In the genomic region with DNA sequence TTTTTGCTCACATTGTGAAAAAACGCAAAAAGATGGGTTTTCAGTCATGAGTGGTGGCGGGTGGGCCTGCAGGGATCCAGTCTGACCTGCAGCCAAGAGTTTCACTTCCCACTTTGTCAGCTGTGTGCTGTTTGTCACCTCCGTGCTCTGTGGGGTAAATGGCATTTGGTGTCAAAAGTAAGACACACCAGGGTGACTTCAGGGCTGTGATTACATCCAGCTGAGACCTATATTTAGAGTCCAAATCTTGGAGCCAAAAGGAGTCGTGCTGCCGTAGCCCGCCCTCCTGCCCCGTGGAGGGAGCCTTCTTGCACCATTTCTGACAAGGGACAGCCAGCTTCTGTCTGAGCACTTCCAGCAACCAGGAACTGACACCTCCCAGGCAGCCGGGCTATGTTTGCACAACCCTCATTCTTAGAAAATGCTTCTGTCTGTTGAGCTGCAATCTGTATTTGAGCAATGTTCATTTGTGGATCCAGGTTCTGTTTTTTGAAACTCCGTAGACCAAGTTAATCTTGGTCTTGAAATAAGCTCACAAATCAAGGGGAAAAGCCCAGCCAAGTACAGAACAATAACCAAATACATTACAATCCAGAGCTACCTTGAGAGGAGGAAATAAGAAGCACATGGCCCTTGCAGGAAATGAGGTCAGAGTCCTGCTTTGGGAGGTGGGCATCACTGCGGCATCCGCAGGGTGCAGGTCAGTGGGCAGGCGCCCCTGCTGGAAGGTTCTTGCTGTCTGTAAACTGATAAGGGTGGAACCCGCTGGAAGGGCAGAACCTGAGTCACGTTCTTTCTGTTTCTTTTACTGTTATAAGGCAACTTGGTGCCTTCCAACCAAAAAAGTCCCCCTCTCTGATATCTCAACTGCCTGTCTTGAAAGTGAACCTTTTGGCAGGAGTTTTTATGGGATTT, we compare ENCODE assay signal across 1 cellular context.
TF ChIP-seq lines count a peak whose summit lies in the region.

No MANE protein-coding gene starts in this region.

TF ChIP-seq in GM12878, 131 proteins besides CTCF, POLR2A, EP300 and RAD21 (continued from another document and continues in another):
- peak; percentile 96 for TF ChIP-seq IRF4 (IDR thresholded peaks at IDR 0.05; ENCODE audit: low read depth, low read length)
- peak; percentile 97 for TF ChIP-seq IKZF1 (conservative IDR thresholded peaks at IDR 0.05)
- peak; percentile 99 for TF ChIP-seq TCF12 (IDR thresholded peaks at IDR 0.05; ENCODE audit: low read depth, low read length)
- TF ChIP-seq RAD51 (IDR thresholded peaks at IDR 0.05): peak; percentile 52; the same call in 1 of the 2 replicates
- TF ChIP-seq MYB (IDR thresholded peaks at IDR 0.05; ENCODE audit: borderline replicate concordance, low read depth, low read length): peak; percentile 95
- TF ChIP-seq MYC (IDR thresholded peaks at IDR 0.05; ENCODE audit: insufficient read depth, insufficient read length, insufficient replicate concordance, low read length, severe bottlenecking): peak; percentile 30
- peak; percentile 87; the same call in 1 of the 2 replicates for TF ChIP-seq MTA2 (IDR thresholded peaks at IDR 0.05; ENCODE audit: low read depth)
- peak; percentile 49; the same call in 1 of the 2 replicates for TF ChIP-seq CREB1 (IDR thresholded peaks at IDR 0.05; ENCODE audit: low read depth)
- TF ChIP-seq MTA3 (IDR thresholded peaks at IDR 0.05; ENCODE audit: borderline replicate concordance, low read length): 0 out of 2 replicates have a peak, but pooled peaks have one; percentile 1
- TF ChIP-seq NBN (IDR thresholded peaks at IDR 0.05): peak; percentile 89
- peak; percentile 81 for TF ChIP-seq RUNX3 (IDR thresholded peaks at IDR 0.05; ENCODE audit: low read length)
- TF ChIP-seq SP1 (IDR thresholded peaks at IDR 0.05; ENCODE audit: low read depth, low read length): peak; percentile 70
- TF ChIP-seq BMI1 (IDR thresholded peaks at IDR 0.05; ENCODE audit: borderline replicate concordance): peak; percentile 70
- TF ChIP-seq, protein P1, sequence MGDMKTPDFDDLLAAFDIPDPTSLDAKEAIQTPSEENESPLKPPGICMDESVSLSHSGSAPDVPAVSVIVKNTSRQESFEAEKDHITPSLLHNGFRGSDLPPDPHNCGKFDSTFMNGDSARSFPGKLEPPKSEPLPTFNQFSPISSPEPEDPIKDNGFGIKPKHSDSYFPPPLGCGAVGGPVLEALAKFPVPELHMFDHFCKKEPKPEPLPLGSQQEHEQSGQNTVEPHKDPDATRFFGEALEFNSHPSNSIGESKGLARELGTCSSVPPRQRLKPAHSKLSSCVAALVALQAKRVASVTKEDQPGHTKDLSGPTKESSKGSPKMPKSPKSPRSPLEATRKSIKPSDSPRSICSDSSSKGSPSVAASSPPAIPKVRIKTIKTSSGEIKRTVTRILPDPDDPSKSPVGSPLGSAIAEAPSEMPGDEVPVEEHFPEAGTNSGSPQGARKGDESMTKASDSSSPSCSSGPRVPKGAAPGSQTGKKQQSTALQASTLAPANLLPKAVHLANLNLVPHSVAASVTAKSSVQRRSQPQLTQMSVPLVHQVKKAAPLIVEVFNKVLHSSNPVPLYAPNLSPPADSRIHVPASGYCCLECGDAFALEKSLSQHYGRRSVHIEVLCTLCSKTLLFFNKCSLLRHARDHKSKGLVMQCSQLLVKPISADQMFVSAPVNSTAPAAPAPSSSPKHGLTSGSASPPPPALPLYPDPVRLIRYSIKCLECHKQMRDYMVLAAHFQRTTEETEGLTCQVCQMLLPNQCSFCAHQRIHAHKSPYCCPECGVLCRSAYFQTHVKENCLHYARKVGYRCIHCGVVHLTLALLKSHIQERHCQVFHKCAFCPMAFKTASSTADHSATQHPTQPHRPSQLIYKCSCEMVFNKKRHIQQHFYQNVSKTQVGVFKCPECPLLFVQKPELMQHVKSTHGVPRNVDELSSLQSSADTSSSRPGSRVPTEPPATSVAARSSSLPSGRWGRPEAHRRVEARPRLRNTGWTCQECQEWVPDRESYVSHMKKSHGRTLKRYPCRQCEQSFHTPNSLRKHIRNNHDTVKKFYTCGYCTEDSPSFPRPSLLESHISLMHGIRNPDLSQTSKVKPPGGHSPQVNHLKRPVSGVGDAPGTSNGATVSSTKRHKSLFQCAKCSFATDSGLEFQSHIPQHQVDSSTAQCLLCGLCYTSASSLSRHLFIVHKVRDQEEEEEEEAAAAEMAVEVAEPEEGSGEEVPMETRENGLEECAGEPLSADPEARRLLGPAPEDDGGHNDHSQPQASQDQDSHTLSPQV (IDR thresholded peaks at IDR 0.05): no peak
- no peak for TF ChIP-seq POLR2AphosphoS2 (IDR thresholded peaks at IDR 0.05; ENCODE audit: low read depth, low read length)
- TF ChIP-seq DPF2 (IDR thresholded peaks at IDR 0.05): peak; percentile 98
- no peak for TF ChIP-seq ZBED1 (IDR thresholded peaks at IDR 0.05; ENCODE audit: borderline replicate concordance)
- no peak for TF ChIP-seq NFXL1 (IDR thresholded peaks at IDR 0.05; ENCODE audit: borderline replicate concordance)
- TF ChIP-seq CREM (IDR thresholded peaks at IDR 0.05; ENCODE audit: low read depth): peak; percentile 86
- peak; percentile 30; the same call in 1 of the 2 replicates for TF ChIP-seq ZNF207 (IDR thresholded peaks at IDR 0.05; ENCODE audit: borderline replicate concordance)
- TF ChIP-seq SMAD5 (IDR thresholded peaks at IDR 0.05; ENCODE audit: low read depth): no peak
- TF ChIP-seq, protein P2, sequence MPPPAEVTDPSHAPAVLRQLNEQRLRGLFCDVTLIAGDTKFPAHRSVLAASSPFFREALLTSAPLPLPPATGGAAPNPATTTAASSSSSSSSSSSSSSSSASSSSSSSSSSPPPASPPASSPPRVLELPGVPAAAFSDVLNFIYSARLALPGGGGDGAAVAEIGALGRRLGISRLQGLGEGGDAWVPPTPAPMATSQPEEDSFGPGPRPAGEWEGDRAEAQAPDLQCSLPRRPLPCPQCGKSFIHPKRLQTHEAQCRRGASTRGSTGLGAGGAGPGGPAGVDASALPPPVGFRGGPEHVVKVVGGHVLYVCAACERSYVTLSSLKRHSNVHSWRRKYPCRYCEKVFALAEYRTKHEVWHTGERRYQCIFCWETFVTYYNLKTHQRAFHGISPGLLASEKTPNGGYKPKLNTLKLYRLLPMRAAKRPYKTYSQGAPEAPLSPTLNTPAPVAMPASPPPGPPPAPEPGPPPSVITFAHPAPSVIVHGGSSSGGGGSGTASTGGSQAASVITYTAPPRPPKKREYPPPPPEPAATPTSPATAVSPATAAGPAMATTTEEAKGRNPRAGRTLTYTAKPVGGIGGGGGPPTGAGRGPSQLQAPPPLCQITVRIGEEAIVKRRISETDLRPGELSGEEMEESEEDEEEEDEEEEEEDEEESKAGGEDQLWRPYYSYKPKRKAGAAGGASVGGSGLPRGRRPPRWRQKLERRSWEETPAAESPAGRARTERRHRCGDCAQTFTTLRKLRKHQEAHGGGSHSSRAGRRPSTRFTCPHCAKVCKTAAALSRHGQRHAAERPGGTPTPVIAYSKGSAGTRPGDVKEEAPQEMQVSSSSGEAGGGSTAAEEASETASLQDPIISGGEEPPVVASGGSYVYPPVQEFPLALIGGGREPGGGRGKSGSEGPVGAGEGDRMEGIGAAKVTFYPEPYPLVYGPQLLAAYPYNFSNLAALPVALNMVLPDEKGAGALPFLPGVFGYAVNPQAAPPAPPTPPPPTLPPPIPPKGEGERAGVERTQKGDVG (CRISPR knock-in tag; IDR thresholded peaks at IDR 0.05): no peak
- TF ChIP-seq, protein P3, sequence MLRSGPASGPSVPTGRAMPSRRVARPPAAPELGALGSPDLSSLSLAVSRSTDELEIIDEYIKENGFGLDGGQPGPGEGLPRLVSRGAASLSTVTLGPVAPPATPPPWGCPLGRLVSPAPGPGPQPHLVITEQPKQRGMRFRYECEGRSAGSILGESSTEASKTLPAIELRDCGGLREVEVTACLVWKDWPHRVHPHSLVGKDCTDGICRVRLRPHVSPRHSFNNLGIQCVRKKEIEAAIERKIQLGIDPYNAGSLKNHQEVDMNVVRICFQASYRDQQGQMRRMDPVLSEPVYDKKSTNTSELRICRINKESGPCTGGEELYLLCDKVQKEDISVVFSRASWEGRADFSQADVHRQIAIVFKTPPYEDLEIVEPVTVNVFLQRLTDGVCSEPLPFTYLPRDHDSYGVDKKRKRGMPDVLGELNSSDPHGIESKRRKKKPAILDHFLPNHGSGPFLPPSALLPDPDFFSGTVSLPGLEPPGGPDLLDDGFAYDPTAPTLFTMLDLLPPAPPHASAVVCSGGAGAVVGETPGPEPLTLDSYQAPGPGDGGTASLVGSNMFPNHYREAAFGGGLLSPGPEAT (IDR thresholded peaks at IDR 0.05; ENCODE audit: low read depth): peak; percentile 85
- TF ChIP-seq SRF (IDR thresholded peaks at IDR 0.05; ENCODE audit: low read depth in 2 of 2, low read length in 2 of 2): 0 out of 4 replicates have a peak, but pooled peaks of 1 of the 2 experiments have one; percentile 43
- TF ChIP-seq RCOR1 (conservative IDR thresholded peaks at IDR 0.05; ENCODE audit: low read depth, low read length): peak; percentile 87; the same call in 1 of the 2 replicates
- TF ChIP-seq POLR2AphosphoS5 (IDR thresholded peaks at IDR 0.05; ENCODE audit: low read length): peak; percentile 32; the same call in 1 of the 2 replicates
- no peak for TF ChIP-seq NR2C2 (IDR thresholded peaks at IDR 0.05; ENCODE audit: borderline replicate concordance, control insufficient read depth, insufficient read length, low read depth)
- peak; percentile 87 for TF ChIP-seq EED (IDR thresholded peaks at IDR 0.05; ENCODE audit: low read depth)
- TF ChIP-seq IKZF2 (IDR thresholded peaks at IDR 0.05): peak; percentile 96 to 97
- peak; percentile 45 for TF ChIP-seq KLF5 (IDR thresholded peaks at IDR 0.05; ENCODE audit: partially characterized antibody)
- peak; percentile 55 for TF ChIP-seq JUNB (IDR thresholded peaks at IDR 0.05)
- peak; percentile 34; the same call in 1 of the 2 replicates for TF ChIP-seq FOXK2 (IDR thresholded peaks at IDR 0.05)
- TF ChIP-seq BCL11A (IDR thresholded peaks at IDR 0.05; ENCODE audit: low read depth, low read length): peak; percentile 92
- peak; percentile 14 for TF ChIP-seq SMAD1 (IDR thresholded peaks at IDR 0.05; ENCODE audit: low read depth, partially characterized antibody)
- TF ChIP-seq, protein P4, sequence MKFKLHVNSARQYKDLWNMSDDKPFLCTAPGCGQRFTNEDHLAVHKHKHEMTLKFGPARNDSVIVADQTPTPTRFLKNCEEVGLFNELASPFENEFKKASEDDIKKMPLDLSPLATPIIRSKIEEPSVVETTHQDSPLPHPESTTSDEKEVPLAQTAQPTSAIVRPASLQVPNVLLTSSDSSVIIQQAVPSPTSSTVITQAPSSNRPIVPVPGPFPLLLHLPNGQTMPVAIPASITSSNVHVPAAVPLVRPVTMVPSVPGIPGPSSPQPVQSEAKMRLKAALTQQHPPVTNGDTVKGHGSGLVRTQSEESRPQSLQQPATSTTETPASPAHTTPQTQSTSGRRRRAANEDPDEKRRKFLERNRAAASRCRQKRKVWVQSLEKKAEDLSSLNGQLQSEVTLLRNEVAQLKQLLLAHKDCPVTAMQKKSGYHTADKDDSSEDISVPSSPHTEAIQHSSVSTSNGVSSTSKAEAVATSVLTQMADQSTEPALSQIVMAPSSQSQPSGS (IDR thresholded peaks at IDR 0.05; ENCODE audit: low read length): peak; percentile 77
- TF ChIP-seq PAX5 (IDR thresholded peaks at IDR 0.05; ENCODE audit: borderline replicate concordance, low read depth, low read length): peak; percentile 81; the same call in 1 of the 2 replicates
- TF ChIP-seq, protein P5, sequence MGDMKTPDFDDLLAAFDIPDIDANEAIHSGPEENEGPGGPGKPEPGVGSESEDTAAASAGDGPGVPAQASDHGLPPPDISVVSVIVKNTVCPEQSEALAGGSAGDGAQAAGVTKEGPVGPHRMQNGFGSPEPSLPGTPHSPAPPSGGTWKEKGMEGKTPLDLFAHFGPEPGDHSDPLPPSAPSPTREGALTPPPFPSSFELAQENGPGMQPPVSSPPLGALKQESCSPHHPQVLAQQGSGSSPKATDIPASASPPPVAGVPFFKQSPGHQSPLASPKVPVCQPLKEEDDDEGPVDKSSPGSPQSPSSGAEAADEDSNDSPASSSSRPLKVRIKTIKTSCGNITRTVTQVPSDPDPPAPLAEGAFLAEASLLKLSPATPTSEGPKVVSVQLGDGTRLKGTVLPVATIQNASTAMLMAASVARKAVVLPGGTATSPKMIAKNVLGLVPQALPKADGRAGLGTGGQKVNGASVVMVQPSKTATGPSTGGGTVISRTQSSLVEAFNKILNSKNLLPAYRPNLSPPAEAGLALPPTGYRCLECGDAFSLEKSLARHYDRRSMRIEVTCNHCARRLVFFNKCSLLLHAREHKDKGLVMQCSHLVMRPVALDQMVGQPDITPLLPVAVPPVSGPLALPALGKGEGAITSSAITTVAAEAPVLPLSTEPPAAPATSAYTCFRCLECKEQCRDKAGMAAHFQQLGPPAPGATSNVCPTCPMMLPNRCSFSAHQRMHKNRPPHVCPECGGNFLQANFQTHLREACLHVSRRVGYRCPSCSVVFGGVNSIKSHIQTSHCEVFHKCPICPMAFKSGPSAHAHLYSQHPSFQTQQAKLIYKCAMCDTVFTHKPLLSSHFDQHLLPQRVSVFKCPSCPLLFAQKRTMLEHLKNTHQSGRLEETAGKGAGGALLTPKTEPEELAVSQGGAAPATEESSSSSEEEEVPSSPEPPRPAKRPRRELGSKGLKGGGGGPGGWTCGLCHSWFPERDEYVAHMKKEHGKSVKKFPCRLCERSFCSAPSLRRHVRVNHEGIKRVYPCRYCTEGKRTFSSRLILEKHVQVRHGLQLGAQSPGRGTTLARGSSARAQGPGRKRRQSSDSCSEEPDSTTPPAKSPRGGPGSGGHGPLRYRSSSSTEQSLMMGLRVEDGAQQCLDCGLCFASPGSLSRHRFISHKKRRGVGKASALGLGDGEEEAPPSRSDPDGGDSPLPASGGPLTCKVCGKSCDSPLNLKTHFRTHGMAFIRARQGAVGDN (IDR thresholded peaks at IDR 0.05): peak; percentile 71
- peak in 1 of 2 experiments; percentile 63; a peak in 2 of 4 replicates for TF ChIP-seq ETV6 (conservative IDR thresholded peaks at IDR 0.05 in 1 of 2, IDR thresholded peaks at IDR 0.05 in 1 of 2; ENCODE audit: borderline replicate concordance in 1 of 2, low read depth in 1 of 2)
- TF ChIP-seq ZNF384 (IDR thresholded peaks at IDR 0.05; ENCODE audit: borderline replicate concordance, low read depth, low read length): peak; percentile 38; the same call in 1 of the 2 replicates
- 0 out of 3 replicates have a peak, but pooled peaks have one; percentile 43 for TF ChIP-seq POU2F2 (IDR thresholded peaks at IDR 0.05; ENCODE audit: borderline replicate concordance, low read depth, low read length)
- peak; percentile 61; the same call in 1 of the 2 replicates for TF ChIP-seq MEF2A (IDR thresholded peaks at IDR 0.05; ENCODE audit: insufficient read depth, low read depth, low read length)
- TF ChIP-seq NR2C1 (IDR thresholded peaks at IDR 0.05): 0 out of 2 replicates have a peak, but pooled peaks have one; percentile 35
- TF ChIP-seq, protein P6, sequence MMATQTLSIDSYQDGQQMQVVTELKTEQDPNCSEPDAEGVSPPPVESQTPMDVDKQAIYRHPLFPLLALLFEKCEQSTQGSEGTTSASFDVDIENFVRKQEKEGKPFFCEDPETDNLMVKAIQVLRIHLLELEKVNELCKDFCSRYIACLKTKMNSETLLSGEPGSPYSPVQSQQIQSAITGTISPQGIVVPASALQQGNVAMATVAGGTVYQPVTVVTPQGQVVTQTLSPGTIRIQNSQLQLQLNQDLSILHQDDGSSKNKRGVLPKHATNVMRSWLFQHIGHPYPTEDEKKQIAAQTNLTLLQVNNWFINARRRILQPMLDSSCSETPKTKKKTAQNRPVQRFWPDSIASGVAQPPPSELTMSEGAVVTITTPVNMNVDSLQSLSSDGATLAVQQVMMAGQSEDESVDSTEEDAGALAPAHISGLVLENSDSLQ (IDR thresholded peaks at IDR 0.05): peak; percentile 66; the same call in 1 of the 2 replicates
